ENCODE assay signal across 8 cellular contexts in genomic region chr17:83052241-83052564, GRCh38. TPM values are rescaled to one million over a fixed set of nuclear protein-coding genes. Genes with fewer than 3 reads are reported as not detected.
DNase-seq lines count a peak whose midpoint lies in the region; ATAC-seq and TF ChIP-seq lines count a peak whose summit lies in the region.

No MANE protein-coding gene starts in this region.

- H3K27me3 ChIP-seq in GM06990 (replicated peaks; ENCODE audit: control insufficient read depth, insufficient read depth, low read length) = no peaks in the 10 kb centered on the region
- H3K27me3 ChIP-seq in Panc1 (ENCODE audit: control insufficient read depth, insufficient read depth, low read length) = no peaks in the 10 kb centered on the region

- H3K27ac Mint-ChIP-seq in progenitor cell of endocrine pancreas = peak overlapping the region; percentile 59

- no TSS peak for BruUV-seq in Panc1 (replicated peaks; lab: Mats Ljungman, UMichigan)

- TF ChIP-seq CTCF in GM06990 (IDR thresholded peaks at IDR 0.05; ENCODE audit: insufficient read depth, low read length, poor library complexity, severe bottlenecking) (no peak), Panc1 (IDR thresholded peaks at IDR 0.05) (no peak), epithelial cell of proximal tubule (conservative IDR thresholded peaks at IDR 0.05; ENCODE audit: low read depth, low read length) (no peak), progenitor cell of endocrine pancreas (IDR thresholded peaks at IDR 0.05; ENCODE audit: unreplicated experiment) (no peak), omental fat pad (IDR thresholded peaks at IDR 0.05) (no peak)

- intact Hi-C loops in Panc1 (cut with micrococcal nuclease; ENCODE audit: unreplicated experiment) = no loop called here

- no peaks in the 10 kb centered on the region for H3K9me3 Mint-ChIP-seq in progenitor cell of endocrine pancreas (ENCODE audit: low read depth)

- no peaks in the 10 kb centered on the region; the same call in 1 of the 2 replicates for H3K9me3 ChIP-seq in Panc1 (ENCODE audit: control insufficient read depth, insufficient read depth, low read depth, low read length)

- H3K4me1 Mint-ChIP-seq in progenitor cell of endocrine pancreas (ENCODE audit: low read depth) = peaks cover 17% of the 10 kb centered on the region

- no peaks in the 10 kb centered on the region for H3K27me3 Mint-ChIP-seq in progenitor cell of endocrine pancreas

- peak overlapping the region; percentile 35 for H3K4me3 ChIP-seq in GM06990 (replicated peaks; ENCODE audit: low read depth, low read length)
- H3K4me3 ChIP-seq in Panc1 (ENCODE audit: low read depth in 2 of 2, low read length in 2 of 2) = peak overlapping the region; percentile 53 to 75
- peak overlapping the region; percentile 82 for H3K4me3 ChIP-seq in epithelial cell of proximal tubule (ENCODE audit: low read depth, low read length)

- POLR2A ChIA-PET in Panc1 (lab: Charles Lee) = no interaction called here

- CTCF ChIA-PET in Panc1 (lab: Charles Lee) = no interaction called here

- in situ Hi-C loops in Panc1 (cut with HindIII; ENCODE audit: low pct_unique_long_range_greater_than_20kb, low sequenced_read_pairs) = no loop called here

- H3K36me3 Mint-ChIP-seq in progenitor cell of endocrine pancreas (ENCODE audit: insufficient read depth) = peaks cover 6% of the 10 kb centered on the region

- H3K4me3 Mint-ChIP-seq in progenitor cell of endocrine pancreas (ENCODE audit: low read depth) = peak overlapping the region; percentile 65

- DNase-seq in GM06990 (ENCODE audit: extremely low read depth, insufficient read length) (no peak), Panc1 (ENCODE audit: low read depth, low spot score) (no peak), epithelial cell of proximal tubule (ENCODE audit: low read depth) (no peak), progenitor cell of endocrine pancreas (ENCODE audit: low spot score, unreplicated experiment) (no peak), GOT3 (lab: John Stamatoyannopoulos, UW) (no peak), NCI-H510A treated with DMSO at 0.1 percent for 48 hours (lab: John Stamatoyannopoulos, UW) (no peak), omental fat pad (ENCODE audit: low spot score) (no peak), NCI-H187 (lab: John Stamatoyannopoulos, UW) (no peak)

- peak overlapping the region; percentile 95 for H3K27ac ChIP-seq in Panc1 (ENCODE audit: low read length)

- ATAC-seq in Panc1 (no peak), omental fat pad (ENCODE audit: low FRiP score) (no peak)

- peaks cover 44% of the 10 kb centered on the region for H3K4me1 ChIP-seq in Panc1 (ENCODE audit: control insufficient read depth, insufficient read depth, low read length)

- H3K36me3 ChIP-seq in GM06990 (ENCODE audit: control insufficient read depth, insufficient read depth, low read length) = no peaks in the 10 kb centered on the region
- no peaks in the 10 kb centered on the region for H3K36me3 ChIP-seq in Panc1 (ENCODE audit: control insufficient read depth, insufficient read depth, low read length)

RNA-seq across cellular contexts. Expression of gene METRNL, which starts 27.2 kb away (rescaled TPM):
- 21.0 TPM for total RNA-seq in Panc1 (2021; ENCODE audit: unreplicated experiment)
- polyA plus RNA-seq in Panc1 (2012; ENCODE audit: insufficient read length) = 44.9 TPM
- total RNA-seq in epithelial cell of proximal tubule = 11.9 and 12.3 TPM in 2 replicates
- total RNA-seq in progenitor cell of endocrine pancreas = 54.6 and 56.2 TPM in 2 replicates
- total RNA-seq in omental fat pad = 100 to 1,000 TPM in 2 of 4 donors, 10 to 100 TPM in 2; 68.4 to 271 (median 99.9) TPM
